13 cellular contexts compared by ENCODE assay signal in genomic region chr11:108754901-108755625, GRCh38.
DNase-seq lines count a peak whose midpoint lies in the region; ATAC-seq and TF ChIP-seq lines count a peak whose summit lies in the region.
"Had no signal": no experiment of that assay in that cellular context is flagged by ENCODE, and none has a peak within 500 bp of the region (broad histone marks: within the 10 kb centered on the region; RNA-seq: fewer than 3 reads in every experiment).

No MANE protein-coding gene starts in this region.

- no peaks in the 10 kb centered on the region for H3K36me3 Mint-ChIP-seq in osteocyte (ENCODE audit: unreplicated experiment)
- H3K36me3 Mint-ChIP-seq in activated naive CD8-positive, alpha-beta T cell treated with anti-CD3 and anti-CD28 coated beads for 36 hours = peaks cover 19% of the 10 kb centered on the region
- peaks cover 2% of the 10 kb centered on the region for H3K36me3 Mint-ChIP-seq in activated CD8-positive, alpha-beta T cell treated with anti-CD3 and anti-CD28 coated beads, Interleukin-2, amount 10 ng/mL, durations not matched to agents 7 days and 5 days (ENCODE audit: low read depth)

- POLR2A ChIA-PET in Panc1 (lab: Charles Lee) = no interaction called here
- POLR2A ChIA-PET in activated CD8-positive, alpha-beta T cell treated with anti-CD3 and anti-CD28 coated beads, Interleukin-2, amount 10 ng/mL, durations not matched to agents 7 days and 5 days (lab: Charles Lee) = no interaction called here

- no peaks in the 10 kb centered on the region for H3K36me3 ChIP-seq in Panc1 (ENCODE audit: control insufficient read depth, insufficient read depth, low read length)

- in situ Hi-C loops in Panc1 (cut with HindIII; ENCODE audit: low pct_unique_long_range_greater_than_20kb, low sequenced_read_pairs) = no loop called here

- no peaks in the 10 kb centered on the region for H3K9me3 ChIP-seq in Panc1 (ENCODE audit: control insufficient read depth, insufficient read depth, low read depth, low read length)

- H3K27me3 ChIP-seq in Panc1 (ENCODE audit: control insufficient read depth, insufficient read depth, low read length) = no peaks in the 10 kb centered on the region

- H3K4me1 ChIP-seq in Panc1 (ENCODE audit: control insufficient read depth, insufficient read depth, low read length) = peaks cover 3% of the 10 kb centered on the region; the same call in 1 of the 2 replicates

- H3K27ac Mint-ChIP-seq in osteocyte (ENCODE audit: unreplicated experiment) = peak overlapping the region; percentile 42
- no peak overlapping the region for H3K27ac Mint-ChIP-seq in activated naive CD8-positive, alpha-beta T cell treated with anti-CD3 and anti-CD28 coated beads for 36 hours
- H3K27ac Mint-ChIP-seq in activated CD8-positive, alpha-beta T cell treated with anti-CD3 and anti-CD28 coated beads, Interleukin-2, amount 10 ng/mL, durations not matched to agents 7 days and 5 days = no peak overlapping the region
- H3K27ac Mint-ChIP-seq: activated CD4-positive, alpha-beta T cell treated with anti-CD3 and anti-CD28 coated beads, Interleukin-2, amount 10 ng/mL, durations not matched to agents 24 days and 14 days; B cell; T-cell had no signal

- no peaks in the 10 kb centered on the region for H3K9me3 Mint-ChIP-seq in osteocyte (ENCODE audit: unreplicated experiment)
- H3K9me3 Mint-ChIP-seq in activated naive CD8-positive, alpha-beta T cell treated with anti-CD3 and anti-CD28 coated beads for 36 hours = peaks cover 2% of the 10 kb centered on the region
- no peaks in the 10 kb centered on the region for H3K9me3 Mint-ChIP-seq in activated CD8-positive, alpha-beta T cell treated with anti-CD3 and anti-CD28 coated beads, Interleukin-2, amount 10 ng/mL, durations not matched to agents 7 days and 5 days (ENCODE audit: insufficient read depth)
- H3K9me3 Mint-ChIP-seq: activated CD4-positive, alpha-beta T cell treated with anti-CD3 and anti-CD28 coated beads, Interleukin-2, amount 10 ng/mL, durations not matched to agents 24 days and 14 days; T-cell had no signal

- peaks cover 38% of the 10 kb centered on the region for H3K4me1 Mint-ChIP-seq in osteocyte (ENCODE audit: unreplicated experiment)
- H3K4me1 Mint-ChIP-seq in activated naive CD8-positive, alpha-beta T cell treated with anti-CD3 and anti-CD28 coated beads for 36 hours = peaks cover 25% of the 10 kb centered on the region
- peaks cover 10% of the 10 kb centered on the region for H3K4me1 Mint-ChIP-seq in activated CD8-positive, alpha-beta T cell treated with anti-CD3 and anti-CD28 coated beads, Interleukin-2, amount 10 ng/mL, durations not matched to agents 7 days and 5 days (ENCODE audit: low read depth)

- TF ChIP-seq CTCF in Panc1 (IDR thresholded peaks at IDR 0.05) = no peak
- no peak for TF ChIP-seq CTCF in osteocyte (IDR thresholded peaks at IDR 0.05)

- ATAC-seq in Panc1 (no peak), HG03460 (IDR thresholded peaks at IDR 0.05; ENCODE audit: unreplicated experiment) (no peak)
- ATAC-seq in activated CD8-positive, alpha-beta T cell treated with anti-CD3 and anti-CD28 coated beads, Interleukin-2, amount 10 ng/mL, durations not matched to agents 7 days and 5 days = no peak
- ATAC-seq: T-cell had no signal

- no peaks in the 10 kb centered on the region for H3K27me3 Mint-ChIP-seq in osteocyte (ENCODE audit: unreplicated experiment)
- H3K27me3 Mint-ChIP-seq in activated naive CD8-positive, alpha-beta T cell treated with anti-CD3 and anti-CD28 coated beads for 36 hours = no peaks in the 10 kb centered on the region
- no peaks in the 10 kb centered on the region for H3K27me3 Mint-ChIP-seq in activated CD8-positive, alpha-beta T cell treated with anti-CD3 and anti-CD28 coated beads, Interleukin-2, amount 10 ng/mL, durations not matched to agents 7 days and 5 days (ENCODE audit: low read depth)
- H3K27me3 Mint-ChIP-seq: activated CD4-positive, alpha-beta T cell treated with anti-CD3 and anti-CD28 coated beads, Interleukin-2, amount 10 ng/mL, durations not matched to agents 24 days and 14 days; B cell; T-cell had no signal

- H3K4me3 ChIP-seq in Panc1 (ENCODE audit: low read depth in 2 of 2, low read length in 2 of 2) = no peak overlapping the region

- H3K4me3 Mint-ChIP-seq in osteocyte (ENCODE audit: unreplicated experiment) = no peak overlapping the region
- H3K4me3 Mint-ChIP-seq in activated naive CD8-positive, alpha-beta T cell treated with anti-CD3 and anti-CD28 coated beads for 36 hours = no peak overlapping the region
- H3K4me3 Mint-ChIP-seq in activated CD8-positive, alpha-beta T cell treated with anti-CD3 and anti-CD28 coated beads, Interleukin-2, amount 10 ng/mL, durations not matched to agents 7 days and 5 days = no peak overlapping the region
- H3K4me3 Mint-ChIP-seq: activated CD4-positive, alpha-beta T cell treated with anti-CD3 and anti-CD28 coated beads, Interleukin-2, amount 10 ng/mL, durations not matched to agents 24 days and 14 days; B cell; T-cell had no signal

- CTCF ChIA-PET in Panc1 (lab: Charles Lee) = no interaction called here
- CTCF ChIA-PET in activated CD8-positive, alpha-beta T cell treated with anti-CD3 and anti-CD28 coated beads, Interleukin-2, amount 10 ng/mL, durations not matched to agents 7 days and 5 days (lab: Charles Lee) = interaction anchor here (0.6 to 1.7 kb wide), 3 partner anchors 20 to 930 kb away, joined by 3 to 5 read pairs (median 3); no protein-coding TSS in a partner anchor

- peak; percentile 47 for DNase-seq in EH (ENCODE audit: low read depth)
- no peak for DNase-seq in Panc1 (ENCODE audit: low read depth, low spot score)
- peak; percentile 79 for DNase-seq in fibroblast of gingiva (ENCODE audit: low read depth)
- no peak for DNase-seq in osteocyte (ENCODE audit: extremely low spot score, unreplicated experiment)
- no peak for DNase-seq in activated naive CD8-positive, alpha-beta T cell treated with anti-CD3 and anti-CD28 coated beads for 36 hours
- no peak for DNase-seq in activated CD8-positive, alpha-beta T cell treated with anti-CD3 and anti-CD28 coated beads, Interleukin-2, amount 10 ng/mL, durations not matched to agents 7 days and 5 days
- no peak for DNase-seq in AG08395 (ENCODE audit: low spot score)
- DNase-seq: activated CD4-positive, alpha-beta T cell treated with anti-CD3 and anti-CD28 coated beads, Interleukin-2, amount 10 ng/mL, durations not matched to agents 24 days and 14 days; NCI-H2029 treated with DMSO at 0.1 percent for 48 hours; nucleus accumbens; T-cell had no signal

- no peak overlapping the region for H3K27ac ChIP-seq in Panc1 (ENCODE audit: low read length)

- BruUV-seq in Panc1 (replicated peaks; lab: Mats Ljungman, UMichigan) = TSS peak; percentile 20

- intact Hi-C loops in Panc1 (cut with micrococcal nuclease; ENCODE audit: unreplicated experiment) = no loop called here

Comparison
In these comparisons a context has a peak if more than half of its experiments do, and no peak if none do; other contexts are left out.
1. DNase-seq: peak in EH (single experiment) and fibroblast of gingiva (single experiment); none in Panc1 (single experiment), osteocyte (single experiment), activated naive CD8-positive, alpha-beta T cell treated with anti-CD3 and anti-CD28 coated beads for 36 hours (single experiment), activated CD8-positive, alpha-beta T cell treated with anti-CD3 and anti-CD28 coated beads, Interleukin-2, amount 10 ng/mL, durations not matched to agents 7 days and 5 days (single experiment) and AG08395 (single experiment).